Comparison of ENCODE assay signal across 14 cellular contexts in genomic region chr5:127321465-127321864, GRCh38. TPM values are rescaled to one million over a fixed set of nuclear protein-coding genes. Genes with fewer than 3 reads are reported as not detected.
A peak's percentile ranks its signal among the peaks of the same experiment; 100 is the strongest.
DNase-seq lines count a peak whose midpoint lies in the region; FAIRE-seq and TF ChIP-seq lines count a peak whose summit lies in the region.
"Had no signal": no experiment of that assay in that cellular context is flagged by ENCODE, and none has a peak within 500 bp of the region (broad histone marks: within the 10 kb centered on the region; RNA-seq: fewer than 3 reads in every experiment).

No MANE protein-coding gene starts in this region.

- H2BK15ac ChIP-seq in H1 (ENCODE audit: low read length) = no peak overlapping the region; the same call in 1 of the 2 replicates

- peaks cover 18% of the 10 kb centered on the region for H3K4me1 ChIP-seq in BLaER1
- H3K4me1 ChIP-seq in BLaER1 treated with 17β-estradiol and CSF1 and Interleukin-3, amounts not matched to agents 10 nM and 100 nM = peaks cover 13 to 19% (median 17%) of the 10 kb centered on the region in 10 experiments
- peaks cover 32% of the 10 kb centered on the region for H3K4me1 ChIP-seq in MM.1S (ENCODE audit: low read length)
- peaks cover 0 to 16% (median 13%) of the 10 kb centered on the region in 4 experiments; a peak in 6 of 7 replicates for H3K4me1 ChIP-seq in H1 (replicated peaks in 1 of 4; ENCODE audit: control insufficient read depth in 3 of 4, insufficient read depth in 4 of 4, low read length in 3 of 4)
- H3K4me1 ChIP-seq in Karpas-422 (ENCODE audit: low read length) = peaks cover 10% of the 10 kb centered on the region
- H3K4me1 ChIP-seq: A549, BE2C had no signal

- H3K14ac ChIP-seq in H1 (ENCODE audit: insufficient read length) = no peak overlapping the region

- H2AFZ ChIP-seq in MM.1S (ENCODE audit: low read length) (no peak overlapping the region), H1 (ENCODE audit: low read length) (no peak overlapping the region), Karpas-422 (ENCODE audit: low read length) (no peak overlapping the region)

- H3K4me2 ChIP-seq in BLaER1 = peak overlapping the region; percentile 53; the same call in 1 of the 2 replicates
- H3K4me2 ChIP-seq in BLaER1 treated with 17β-estradiol and CSF1 and Interleukin-3, amounts not matched to agents 10 nM and 100 nM = peak overlapping the region in 10 of 11 experiments; percentile 49 to 95 (median 66); a peak in 12 of 22 replicates
- H3K4me2 ChIP-seq in MM.1S (ENCODE audit: low read depth, low read length) = peak overlapping the region; percentile 57
- no peak overlapping the region for H3K4me2 ChIP-seq in H1 (ENCODE audit: insufficient read depth in 1 of 2, low read depth in 2 of 2, low read length in 2 of 2)
- no peak overlapping the region for H3K4me2 ChIP-seq in Karpas-422 (ENCODE audit: low read depth, low read length, poor library complexity, severe bottlenecking)
- H3K4me2 ChIP-seq: A549 had no signal

- H3K9me3 ChIP-seq in BLaER1 = no peaks in the 10 kb centered on the region
- H3K9me3 ChIP-seq in BLaER1 treated with 17β-estradiol and CSF1 and Interleukin-3, amounts not matched to agents 10 nM and 100 nM (replicated peaks in 1 of 11) = no peaks in the 10 kb centered on the region
- no peaks in the 10 kb centered on the region for H3K9me3 ChIP-seq in MM.1S (replicated peaks; ENCODE audit: insufficient read depth, low read length)
- H3K9me3 ChIP-seq in H1 (ENCODE audit: insufficient read depth in 2 of 2, low read depth in 1 of 2, low read length in 1 of 2) = no peaks in the 10 kb centered on the region
- no peaks in the 10 kb centered on the region for H3K9me3 ChIP-seq in Karpas-422 (ENCODE audit: low read length)
- H3K9me3 ChIP-seq: A549, BE2C had no signal

- no peak for TF ChIP-seq EP300 in H1 (IDR thresholded peaks at IDR 0.05; ENCODE audit: borderline replicate concordance in 1 of 2, low read depth in 2 of 2, low read length in 2 of 2)

- H3K9ac ChIP-seq in BLaER1 (no peak overlapping the region), MM.1S (ENCODE audit: low read length) (no peak overlapping the region), H1 (replicated peaks in 1 of 4; ENCODE audit: extremely low read depth in 1 of 4, low read depth in 3 of 4, low read length in 3 of 4) (no peak overlapping the region), Karpas-422 (ENCODE audit: low read length) (no peak overlapping the region)
- no peak overlapping the region for H3K9ac ChIP-seq in BLaER1 treated with 17β-estradiol and CSF1 and Interleukin-3, amounts not matched to agents 10 nM and 100 nM

- CTCF ChIA-PET in H1 (lab: Charles Lee; ENCODE audit: partially characterized antibody) = interaction anchor here (0.6 to 2.1 kb wide), 3 partner anchors 9 to 171 kb away, joined by 3 to 5 read pairs (median 4); no protein-coding TSS in a partner anchor

- H3K56ac ChIP-seq in H1 (replicated peaks; ENCODE audit: insufficient read length, low read depth, low read length) = no peak overlapping the region

- no peak for TF ChIP-seq POLR2A in H1 (IDR thresholded peaks at IDR 0.05; ENCODE audit: control extremely low read depth in 1 of 2, low read depth in 2 of 2, low read length in 2 of 2)

- POLR2A ChIA-PET in H1 (lab: Charles Lee; ENCODE audit: partially characterized antibody) = no interaction called here

- no peak for TF ChIP-seq RAD21 in H1 (IDR thresholded peaks at IDR 0.05 in 1 of 2, conservative IDR thresholded peaks at IDR 0.05 in 1 of 2; ENCODE audit: low read depth in 2 of 2, low read length in 2 of 2)

- H2AK5ac ChIP-seq in H1 (ENCODE audit: low read depth, low read length) = peak overlapping the region; percentile 3; the same call in 1 of the 2 replicates

- H2BK20ac ChIP-seq in H1 (ENCODE audit: low read length) = peak overlapping the region; percentile 44; the same call in 1 of the 2 replicates

- H3K9me2 ChIP-seq in MM.1S (replicated peaks; ENCODE audit: insufficient read depth, low read length) = no peaks in the 10 kb centered on the region
- H3K9me2 ChIP-seq in Karpas-422 (replicated peaks; ENCODE audit: insufficient read depth, low read length) = no peaks in the 10 kb centered on the region

- no peak overlapping the region for H3K4me3 ChIP-seq in BLaER1
- H3K4me3 ChIP-seq in BLaER1 treated with 17β-estradiol and CSF1 and Interleukin-3, amounts not matched to agents 10 nM and 100 nM = no peak overlapping the region
- peak overlapping the region; percentile 6; the same call in 1 of the 2 replicates for H3K4me3 ChIP-seq in MM.1S (ENCODE audit: low read length)
- no peak overlapping the region for H3K4me3 ChIP-seq in H1 (ENCODE audit: extremely low read depth in 1 of 4, insufficient read depth in 2 of 4, low read depth in 3 of 4, low read length in 4 of 4)
- no peak overlapping the region for H3K4me3 ChIP-seq in Karpas-422 (ENCODE audit: low read length)
- H3K4me3 ChIP-seq: A549 had no signal

- no peaks in the 10 kb centered on the region for H3K27me3 ChIP-seq in BLaER1
- H3K27me3 ChIP-seq in BLaER1 treated with 17β-estradiol and CSF1 and Interleukin-3, amounts not matched to agents 10 nM and 100 nM = peaks cover 0 to 51% (median 0%) of the 10 kb centered on the region in 11 experiments; a peak in 5 of 22 replicates
- no peaks in the 10 kb centered on the region for H3K27me3 ChIP-seq in MM.1S (replicated peaks; ENCODE audit: insufficient read depth, low read length)
- no peaks in the 10 kb centered on the region for H3K27me3 ChIP-seq in H1 (replicated peaks in 1 of 4; ENCODE audit: control insufficient read depth in 3 of 4, extremely low read depth in 1 of 4, insufficient read depth in 3 of 4, low read length in 3 of 4)
- no peaks in the 10 kb centered on the region for H3K27me3 ChIP-seq in Karpas-422 (ENCODE audit: low read length)

- H4K20me1 ChIP-seq in BLaER1 (no peaks in the 10 kb centered on the region), MM.1S (ENCODE audit: insufficient read depth, low read length) (no peaks in the 10 kb centered on the region), H1 (replicated peaks in 1 of 2; ENCODE audit: control insufficient read depth in 1 of 2, insufficient read depth in 2 of 2, low read length in 2 of 2) (no peaks in the 10 kb centered on the region), Karpas-422 (ENCODE audit: insufficient read depth, low read depth, low read length) (no peaks in the 10 kb centered on the region)
- no peaks in the 10 kb centered on the region for H4K20me1 ChIP-seq in BLaER1 treated with 17β-estradiol and CSF1 and Interleukin-3, amounts not matched to agents 10 nM and 100 nM

- no peak overlapping the region for H3K23ac ChIP-seq in H1 (ENCODE audit: insufficient read length)

- H3K27ac ChIP-seq in BLaER1 (no peak overlapping the region), MM.1S (ENCODE audit: low read length) (peak overlapping the region; percentile 64; the same call in 1 of the 2 replicates), H1 (ENCODE audit: low read depth, low read length) (no peak overlapping the region), Karpas-422 (ENCODE audit: low read length) (no peak overlapping the region)
- H3K27ac ChIP-seq in BLaER1 treated with 17β-estradiol and CSF1 and Interleukin-3, amounts not matched to agents 10 nM and 100 nM = no peak overlapping the region
- H3K27ac ChIP-seq: A549 had no signal

- no peaks in the 10 kb centered on the region for H3K36me3 ChIP-seq in BLaER1
- no peaks in the 10 kb centered on the region for H3K36me3 ChIP-seq in BLaER1 treated with 17β-estradiol and CSF1 and Interleukin-3, amounts not matched to agents 10 nM and 100 nM
- H3K36me3 ChIP-seq in MM.1S (replicated peaks; ENCODE audit: insufficient read depth, low read length) = no peaks in the 10 kb centered on the region
- no peaks in the 10 kb centered on the region for H3K36me3 ChIP-seq in H1 (ENCODE audit: control insufficient read depth in 2 of 4, insufficient read depth in 4 of 4, low read length in 3 of 4)
- H3K36me3 ChIP-seq in Karpas-422 (ENCODE audit: insufficient read depth, low read length) = no peaks in the 10 kb centered on the region
- H3K36me3 ChIP-seq: BE2C had no signal

- no peak overlapping the region for H3K4ac ChIP-seq in H1 (replicated peaks; ENCODE audit: insufficient read length, low read depth, low read length)

- no peak overlapping the region; the same call in 1 of the 2 replicates for H2BK5ac ChIP-seq in H1 (ENCODE audit: low read depth, low read length)

- H3K79me1 ChIP-seq in H1 (ENCODE audit: low read depth, low read length) = no peaks in the 10 kb centered on the region; the same call in 1 of the 2 replicates

- H4K91ac ChIP-seq in H1 (replicated peaks; ENCODE audit: insufficient read length, low read length) = peak overlapping the region; percentile 14

- H2BK120ac ChIP-seq in H1 (replicated peaks; ENCODE audit: low read depth, low read length) = no peak overlapping the region

- DNase-seq in MM.1S (no peak), H1 (ENCODE audit: low read depth in 1 of 2, low spot score in 2 of 2) (no peak), mucosa of gallbladder (ENCODE audit: low spot score) (no peak), NCI-H526 (lab: John Stamatoyannopoulos, UW) (no peak), Karpas-422 (no peak)
- DNase-seq in activated T-cell treated with anti-CD3 and anti-CD28 coated beads, Interleukin-2, amount 50 U/mL, for 1 hour = no peak
- DNase-seq: BE2C; CD8-positive, alpha-beta memory T cell; GF-D8; H7 had no signal

- no peaks in the 10 kb centered on the region for H3K23me2 ChIP-seq in H1 (ENCODE audit: low read depth, low read length)

- no peak for FAIRE-seq in H1 (lab: Jason Lieb, UNC)
- FAIRE-seq: A549 had no signal

- WGBS in H1 (ENCODE audit: extremely low coverage in 1 of 2, insufficient coverage in 1 of 2, insufficient read length in 1 of 2, insufficient replicate concordance in 2 of 2, low coverage in 1 of 2, low lambda C conversion rate in 2 of 2, missing lambda C conversion rate in 1 of 2), 2 experiments = 88% methylated on average over 2 of the region's 2 CpGs; no CpG with 5 or more reads in 1 of the 2 experiments

- TF ChIP-seq CTCF in MM.1S (IDR thresholded peaks at IDR 0.05; ENCODE audit: low read length) (no peak), H1 (IDR thresholded peaks at IDR 0.05; ENCODE audit: control extremely low read depth in 1 of 3, insufficient read depth in 1 of 3, low read depth in 1 of 3, low read length in 3 of 3) (no peak)

- peaks cover 24% of the 10 kb centered on the region for H3F3A ChIP-seq in MM.1S (ENCODE audit: insufficient read depth, low read length)

- 0 out of 2 replicates have a peak overlapping the region, but pooled peaks have one; percentile 43 for H3K18ac ChIP-seq in H1 (ENCODE audit: extremely low read depth, low read length)

- no peaks in the 10 kb centered on the region for H3K79me2 ChIP-seq in MM.1S (ENCODE audit: low read length)
- peaks cover 0 to 76% of the 10 kb centered on the region in 2 experiments; a peak in 3 of 4 replicates for H3K79me2 ChIP-seq in H1 (ENCODE audit: control insufficient read depth in 1 of 2, insufficient read depth in 2 of 2, low read length in 2 of 2)
- H3K79me2 ChIP-seq in Karpas-422 (ENCODE audit: low read length) = no peaks in the 10 kb centered on the region

- peak overlapping the region; percentile 42; the same call in 1 of the 2 replicates for H2BK12ac ChIP-seq in H1 (ENCODE audit: low read depth, low read length)

- H4K8ac ChIP-seq in H1 (ENCODE audit: extremely low read depth, insufficient read depth, low read length) = no peak overlapping the region

- H4K5ac ChIP-seq in H1 (ENCODE audit: insufficient read length, low read depth, low read length) = no peak overlapping the region

RNA-seq across cellular contexts. Expression of gene MEGF10, which starts 30.9 kb away (rescaled TPM):
- 38.2 and 43.2 TPM in 2 replicates for total RNA-seq in H1 (2021; fragmentation: NEBNext Ultra II Directional; extraction: Animal tissue kit (Norgen Biotek cat#: 25700))
- polyA plus RNA-seq in H1 (2011; rRNA removed) = 27.8 and 53.1 TPM in 2 replicates
- polyA plus RNA-seq in H1 (2011; cell fraction: cytosol; rRNA removed) = 24.7 TPM
- 124 TPM for polyA plus RNA-seq in H1 (2011; cell fraction: nucleus; rRNA removed)
- 20.0 to 43.4 TPM (median 30.2 TPM) in 4 replicates for polyA plus RNA-seq in H1 (2012, experiment 1 of 2)
- polyA plus RNA-seq in H1 (2012, experiment 2 of 2) = 5.1 TPM
- polyA plus RNA-seq in H1 (2013, experiment 1 of 2) = 34.1 TPM
- 32.7 TPM for polyA plus RNA-seq in H1 (2013, experiment 2 of 2)
- polyA minus RNA-seq in H1 (2011; rRNA and poly(A)+ RNA removed) = 279 and 422 TPM in 2 replicates
- 46.1 TPM for polyA minus RNA-seq in H1 (2011; cell fraction: cytosol; rRNA and poly(A)+ RNA removed)
- 141 TPM for polyA minus RNA-seq in H1 (2011; cell fraction: nucleus; rRNA and poly(A)+ RNA removed)
- total RNA-seq in mucosa of gallbladder = 0.63 TPM
- total RNA-seq in Karpas-422 (2014; rRNA removed; shearing (Covaris generic); ENCODE audit: low replicate concordance) = not detected in 2 replicates
- total RNA-seq: CD8-positive, alpha-beta memory T cell had no signal
- polyA plus RNA-seq: AG04450; CD8-positive, alpha-beta memory T cell had no signal

Comparison
In these comparisons a context has a peak if more than half of its experiments do, and no peak if none do; other contexts are left out.
1. H3K4me2 ChIP-seq: peak in BLaER1 (single experiment), BLaER1 treated with 17β-estradiol and CSF1 and Interleukin-3, amounts not matched to agents 10 nM and 100 nM (10 of 11) and MM.1S (single experiment); none in H1 (0 of 2) and Karpas-422 (single experiment).
2. RNA of gene MEGF10, which starts 30.9 kb away (total RNA-seq): 38.2 to 43.2 TPM in H1; 0.63 TPM in mucosa of gallbladder (single experiment) and not detected in Karpas-422; every median in the first group is over 10 times any median in the second.